ENCODE assay signal across 16 cellular contexts in genomic region chr16:66913081-66913480, GRCh38. TPM values are rescaled to one million over a fixed set of nuclear protein-coding genes. Genes with fewer than 3 reads are reported as not detected.
A peak's percentile ranks its signal among the peaks of the same experiment; 100 is the strongest.
DNase-seq lines count a peak whose midpoint lies in the region; ATAC-seq, FAIRE-seq and TF ChIP-seq lines count a peak whose summit lies in the region.
"Had no signal": no experiment of that assay in that cellular context is flagged by ENCODE, and none has a peak within 500 bp of the region (broad histone marks: within the 10 kb centered on the region; RNA-seq: fewer than 3 reads in every experiment).

No MANE protein-coding gene starts in this region.

- H3K4me1 ChIP-seq in SK-N-SH (ENCODE audit: control insufficient read depth in 1 of 2, insufficient read depth in 2 of 2, low read depth in 1 of 2, low read length in 1 of 2) (no peaks in the 10 kb centered on the region), H1 (replicated peaks in 1 of 4; ENCODE audit: control insufficient read depth in 3 of 4, insufficient read depth in 4 of 4, low read length in 3 of 4) (peaks cover 0 to 3% (median 0%) of the 10 kb centered on the region in 4 experiments; a peak in 1 of 7 replicates), neuronal stem cell (ENCODE audit: control insufficient read depth in 2 of 2, insufficient read depth in 1 of 2, low read depth in 1 of 2, low read length in 2 of 2) (peaks cover 0 to 10% of the 10 kb centered on the region in 2 donors)

- H2AK5ac ChIP-seq in H1 (ENCODE audit: low read depth, low read length) (no peak overlapping the region), neuronal stem cell (ENCODE audit: low read depth, low read length) (peak overlapping the region; percentile 31)

- H2BK15ac ChIP-seq in H1 (ENCODE audit: low read length) (no peak overlapping the region), neuronal stem cell (ENCODE audit: low read length) (no peak overlapping the region)

- H3K4me2 ChIP-seq in SK-N-SH (no peak overlapping the region), H1 (ENCODE audit: insufficient read depth in 1 of 2, low read depth in 2 of 2, low read length in 2 of 2) (no peak overlapping the region), neuronal stem cell (ENCODE audit: insufficient read depth, low read length, poor library complexity, severe bottlenecking) (no peak overlapping the region)
- H3K4me2 ChIP-seq: BLaER1 had no signal

- H2BK120ac ChIP-seq in H1 (replicated peaks; ENCODE audit: low read depth, low read length) (no peak overlapping the region), neuronal stem cell (ENCODE audit: low read depth, low read length) (no peak overlapping the region)

- H3K27ac Mint-ChIP-seq in stimulated activated naive B cell treated with anti-CD40 and anti-IgM and Interleukin-4, amounts not matched to agents 10 μg/mL and 1 μg/mL and 100 μg/mL, for 72 hours, result no peak overlapping the region
- H3K27ac Mint-ChIP-seq in stimulated activated memory B cell treated with anti-CD40 and anti-IgM and Interleukin-4, amounts not matched to agents 10 μg/mL and 1 μg/mL and 100 μg/mL, for 72 hours, result no peak overlapping the region
- H3K27ac Mint-ChIP-seq: IgD-negative memory B cell had no signal

- H2AFZ ChIP-seq in SK-N-SH (ENCODE audit: low read depth) (no peak overlapping the region), H1 (ENCODE audit: low read length) (no peak overlapping the region), neuronal stem cell (ENCODE audit: low read length) (no peak overlapping the region)

- WGBS in SK-N-SH (ENCODE audit: low lambda C conversion rate), result 67% methylated on average over 6 of the region's 10 CpGs
- WGBS in H1 (ENCODE audit: extremely low coverage in 1 of 2, insufficient coverage in 1 of 2, insufficient read length in 1 of 2, insufficient replicate concordance in 2 of 2, low coverage in 1 of 2, low lambda C conversion rate in 2 of 2, missing lambda C conversion rate in 1 of 2), 2 experiments, result 67% methylated on average over 10 of the region's 10 CpGs; no CpG with 5 or more reads in 1 of the 2 experiments
- no CpG with 5 or more reads among the region's 10 CpGs for whole genome bisulfite sequencing in neuronal stem cell (ENCODE audit: extremely low coverage in 2 of 2, insufficient read length in 2 of 2, insufficient replicate concordance in 1 of 2), 2 donors

- POLR2A ChIA-PET in SK-N-SH (lab: Yijun Ruan, JAX), result interaction anchor here (0.7 kb wide), 1 partner anchor 716 kb away, joined by 3 read pairs; no protein-coding TSS in a partner anchor
- POLR2A ChIA-PET in H1 (lab: Charles Lee; ENCODE audit: partially characterized antibody), result interaction anchor here (0.7 to 1.0 kb wide), 2 partner anchors 17 to 104 kb away, joined by 3 read pairs; no protein-coding TSS in a partner anchor

- TF ChIP-seq EP300 in SK-N-SH (IDR thresholded peaks at IDR 0.05; ENCODE audit: borderline replicate concordance in 1 of 2, low read depth in 1 of 2, low read length in 1 of 2), result no peak
- no peak for TF ChIP-seq EP300 in H1 (IDR thresholded peaks at IDR 0.05; ENCODE audit: borderline replicate concordance in 1 of 2, low read depth in 2 of 2, low read length in 2 of 2)

- H4K20me1 ChIP-seq in SK-N-SH (ENCODE audit: insufficient read depth), result no peaks in the 10 kb centered on the region
- H4K20me1 ChIP-seq in H1 (replicated peaks in 1 of 2; ENCODE audit: control insufficient read depth in 1 of 2, insufficient read depth in 2 of 2, low read length in 2 of 2), result peaks cover 0 to 5% of the 10 kb centered on the region in 2 experiments
- H4K20me1 ChIP-seq: BLaER1 had no signal

- H3K9me3 ChIP-seq in SK-N-SH (no peaks in the 10 kb centered on the region), H1 (ENCODE audit: insufficient read depth in 2 of 2, low read depth in 1 of 2, low read length in 1 of 2) (no peaks in the 10 kb centered on the region), neuronal stem cell (replicated peaks in 1 of 2; ENCODE audit: control insufficient read depth in 2 of 2, insufficient read depth in 1 of 2, low read depth in 1 of 2, low read length in 2 of 2) (peaks cover 0 to 1% of the 10 kb centered on the region in 2 donors)
- H3K9me3 ChIP-seq: BLaER1 had no signal

- H3K14ac ChIP-seq in H1 (ENCODE audit: insufficient read length) (no peak overlapping the region), neuronal stem cell (ENCODE audit: low read length) (peak overlapping the region; percentile 63)

- no peak overlapping the region for H3K4ac ChIP-seq in H1 (replicated peaks; ENCODE audit: insufficient read length, low read depth, low read length)
- no peak overlapping the region for H3K4ac ChIP-seq in neuronal stem cell (ENCODE audit: low read length)

- H3K27me3 Mint-ChIP-seq in stimulated activated naive B cell treated with anti-CD40 and anti-IgM and Interleukin-4, amounts not matched to agents 10 μg/mL and 1 μg/mL and 100 μg/mL, for 72 hours, result peaks cover 17 to 31% of the 10 kb centered on the region in 2 donors
- peaks cover 39% of the 10 kb centered on the region for H3K27me3 Mint-ChIP-seq in stimulated activated memory B cell treated with anti-CD40 and anti-IgM and Interleukin-4, amounts not matched to agents 10 μg/mL and 1 μg/mL and 100 μg/mL, for 72 hours

- H2BK20ac ChIP-seq in H1 (ENCODE audit: low read length), result no peak overlapping the region

- ATAC-seq in SK-N-SH treated with all-trans-retinoic acid at 6 μM for 48 hours, result no peak
- ATAC-seq in stimulated activated naive B cell treated with anti-CD40 and anti-IgM and Interleukin-4, amounts not matched to agents 10 μg/mL and 1 μg/mL and 100 μg/mL, for 72 hours (replicated peaks), result no peak
- ATAC-seq in stimulated activated memory B cell treated with anti-CD40 and anti-IgM and Interleukin-4, amounts not matched to agents 10 μg/mL and 1 μg/mL and 100 μg/mL, for 72 hours, result no peak

- no peak overlapping the region for H4K5ac ChIP-seq in H1 (ENCODE audit: insufficient read length, low read depth, low read length)

- H2BK5ac ChIP-seq in H1 (ENCODE audit: low read depth, low read length) (no peak overlapping the region), neuronal stem cell (ENCODE audit: low read length) (no peak overlapping the region)

- H3K79me1 ChIP-seq in H1 (ENCODE audit: low read depth, low read length), result no peaks in the 10 kb centered on the region
- no peaks in the 10 kb centered on the region for H3K79me1 ChIP-seq in neuronal stem cell (ENCODE audit: low read depth, low read length)

- DNase-seq in SK-N-SH (no peak), H1 (ENCODE audit: low read depth in 1 of 2, low spot score in 2 of 2) (peak in 1 of 2 experiments; percentile 74), neuronal stem cell (ENCODE audit: low spot score) (no peak)
- DNase-seq in stimulated activated naive B cell treated with anti-CD40 and anti-IgM and Interleukin-4, amounts not matched to agents 10 μg/mL and 1 μg/mL and 100 μg/mL, for 72 hours, result no peak
- DNase-seq: HCEC 1CT, NCI-H1417 treated with DMSO at 0.1 percent for 48 hours, NCI-H2029 treated with DMSO at 0.1 percent for 48 hours, NCI-H510A treated with DMSO at 0.1 percent for 48 hours had no signal

- H3F3A ChIP-seq in SK-N-SH (replicated peaks; ENCODE audit: insufficient read depth), result no peaks in the 10 kb centered on the region

- no peak for TF ChIP-seq POLR2A in H1 (IDR thresholded peaks at IDR 0.05; ENCODE audit: control extremely low read depth in 1 of 2, low read depth in 2 of 2, low read length in 2 of 2)

- no peak overlapping the region for H3K56ac ChIP-seq in H1 (replicated peaks; ENCODE audit: insufficient read length, low read depth, low read length)

- no peak overlapping the region for H2BK12ac ChIP-seq in H1 (ENCODE audit: low read depth, low read length)
- no peak overlapping the region for H2BK12ac ChIP-seq in neuronal stem cell (ENCODE audit: low read length)

- H3K4me3 ChIP-seq in SK-N-SH (ENCODE audit: low read depth in 2 of 2, low read length in 1 of 2), result no peak overlapping the region
- H3K4me3 ChIP-seq in H1 (ENCODE audit: extremely low read depth in 1 of 4, insufficient read depth in 2 of 4, low read depth in 3 of 4, low read length in 4 of 4), result no peak overlapping the region
- no peak overlapping the region for H3K4me3 ChIP-seq in neuronal stem cell (ENCODE audit: low read length in 2 of 2)
- H3K4me3 ChIP-seq: BLaER1 had no signal

- no peaks in the 10 kb centered on the region for H3K4me1 Mint-ChIP-seq in stimulated activated naive B cell treated with anti-CD40 and anti-IgM and Interleukin-4, amounts not matched to agents 10 μg/mL and 1 μg/mL and 100 μg/mL, for 72 hours
- no peaks in the 10 kb centered on the region for H3K4me1 Mint-ChIP-seq in stimulated activated memory B cell treated with anti-CD40 and anti-IgM and Interleukin-4, amounts not matched to agents 10 μg/mL and 1 μg/mL and 100 μg/mL, for 72 hours
- H3K4me1 Mint-ChIP-seq: IgD-negative memory B cell had no signal

- no peaks in the 10 kb centered on the region for H3K79me2 ChIP-seq in SK-N-SH (ENCODE audit: insufficient read depth)
- no peaks in the 10 kb centered on the region for H3K79me2 ChIP-seq in H1 (ENCODE audit: control insufficient read depth in 1 of 2, insufficient read depth in 2 of 2, low read length in 2 of 2)

- H3K23ac ChIP-seq in H1 (ENCODE audit: insufficient read length) (no peak overlapping the region), neuronal stem cell (ENCODE audit: low read depth, low read length, poor library complexity) (no peak overlapping the region)

- no peaks in the 10 kb centered on the region for H3K36me3 Mint-ChIP-seq in stimulated activated naive B cell treated with anti-CD40 and anti-IgM and Interleukin-4, amounts not matched to agents 10 μg/mL and 1 μg/mL and 100 μg/mL, for 72 hours
- no peaks in the 10 kb centered on the region for H3K36me3 Mint-ChIP-seq in stimulated activated memory B cell treated with anti-CD40 and anti-IgM and Interleukin-4, amounts not matched to agents 10 μg/mL and 1 μg/mL and 100 μg/mL, for 72 hours
- H3K36me3 Mint-ChIP-seq: IgD-negative memory B cell had no signal

- H4K8ac ChIP-seq in H1 (ENCODE audit: extremely low read depth, insufficient read depth, low read length) (no peak overlapping the region; the same call in 1 of the 2 replicates), neuronal stem cell (ENCODE audit: low read depth, low read length) (no peak overlapping the region)

- TF ChIP-seq RAD21 in SK-N-SH (IDR thresholded peaks at IDR 0.05; ENCODE audit: low read length) (no peak), H1 (IDR thresholded peaks at IDR 0.05 in 1 of 2, conservative IDR thresholded peaks at IDR 0.05 in 1 of 2; ENCODE audit: low read depth in 2 of 2, low read length in 2 of 2) (no peak)

- no peak for FAIRE-seq in H1 (lab: Jason Lieb, UNC)
- FAIRE-seq: GM12891 had no signal

- H3K27me3 ChIP-seq in SK-N-SH (ENCODE audit: insufficient read depth) (no peaks in the 10 kb centered on the region), H1 (replicated peaks in 1 of 4; ENCODE audit: control insufficient read depth in 3 of 4, extremely low read depth in 1 of 4, insufficient read depth in 3 of 4, low read length in 3 of 4) (no peaks in the 10 kb centered on the region; a peak in 2 of 7 replicates), neuronal stem cell (ENCODE audit: control insufficient read depth in 3 of 3, insufficient read depth in 3 of 3, low read depth in 1 of 3, low read length in 3 of 3) (peaks cover 0 to 37% (median 0%) of the 10 kb centered on the region in 3 experiments)
- H3K27me3 ChIP-seq: BLaER1 had no signal

- TF ChIP-seq CTCF in SK-N-SH (IDR thresholded peaks at IDR 0.05), result no peak
- TF ChIP-seq CTCF in H1 (IDR thresholded peaks at IDR 0.05; ENCODE audit: control extremely low read depth in 1 of 3, insufficient read depth in 1 of 3, low read depth in 1 of 3, low read length in 3 of 3), result peak in 1 of 3 experiments; percentile 50; a peak in 1 of 4 replicates

- no peak overlapping the region for H3K4me3 Mint-ChIP-seq in stimulated activated naive B cell treated with anti-CD40 and anti-IgM and Interleukin-4, amounts not matched to agents 10 μg/mL and 1 μg/mL and 100 μg/mL, for 72 hours
- no peak overlapping the region for H3K4me3 Mint-ChIP-seq in stimulated activated memory B cell treated with anti-CD40 and anti-IgM and Interleukin-4, amounts not matched to agents 10 μg/mL and 1 μg/mL and 100 μg/mL, for 72 hours
- H3K4me3 Mint-ChIP-seq: IgD-negative memory B cell had no signal

- H3K9me3 Mint-ChIP-seq in stimulated activated naive B cell treated with anti-CD40 and anti-IgM and Interleukin-4, amounts not matched to agents 10 μg/mL and 1 μg/mL and 100 μg/mL, for 72 hours, result no peaks in the 10 kb centered on the region
- no peaks in the 10 kb centered on the region for H3K9me3 Mint-ChIP-seq in stimulated activated memory B cell treated with anti-CD40 and anti-IgM and Interleukin-4, amounts not matched to agents 10 μg/mL and 1 μg/mL and 100 μg/mL, for 72 hours
- H3K9me3 Mint-ChIP-seq: IgD-negative memory B cell had no signal

- H3K27ac ChIP-seq in SK-N-SH (ENCODE audit: low read depth in 2 of 2, low read length in 1 of 2) (no peak overlapping the region), H1 (ENCODE audit: low read depth, low read length) (no peak overlapping the region), neuronal stem cell (replicated peaks; ENCODE audit: low read length) (no peak overlapping the region)
- H3K27ac ChIP-seq: 22Rv1, BLaER1 had no signal

- H3K9ac ChIP-seq in SK-N-SH (no peak overlapping the region), H1 (replicated peaks in 1 of 4; ENCODE audit: extremely low read depth in 1 of 4, low read depth in 3 of 4, low read length in 3 of 4) (no peak overlapping the region), neuronal stem cell (ENCODE audit: low read depth, low read length, poor library complexity) (no peak overlapping the region)
- H3K9ac ChIP-seq: BLaER1 had no signal

- H3K18ac ChIP-seq in H1 (ENCODE audit: extremely low read depth, low read length) (no peak overlapping the region), neuronal stem cell (ENCODE audit: low read length) (no peak overlapping the region)

- H3K9me2 ChIP-seq in SK-N-SH, result no peaks in the 10 kb centered on the region

- H3K36me3 ChIP-seq in SK-N-SH (replicated peaks in 1 of 2; ENCODE audit: control insufficient read depth in 1 of 2, insufficient read depth in 2 of 2, low read length in 1 of 2), result no peaks in the 10 kb centered on the region
- no peaks in the 10 kb centered on the region for H3K36me3 ChIP-seq in H1 (ENCODE audit: control insufficient read depth in 2 of 4, insufficient read depth in 4 of 4, low read length in 3 of 4)
- no peaks in the 10 kb centered on the region for H3K36me3 ChIP-seq in neuronal stem cell (replicated peaks in 1 of 2; ENCODE audit: control insufficient read depth in 2 of 2, insufficient read depth in 2 of 2, low read length in 2 of 2)
- H3K36me3 ChIP-seq: BLaER1 had no signal

- H3K23me2 ChIP-seq in H1 (ENCODE audit: low read depth, low read length), result peaks cover 3% of the 10 kb centered on the region; the same call in 1 of the 2 replicates

- CTCF ChIA-PET in SK-N-SH (lab: Yijun Ruan, JAX), result interaction anchor here (0.7 to 5.7 kb wide), 6 partner anchors 13 to 257 kb away, joined by 3 to 40 read pairs (median 3); partner anchors contain the start of genes CES3, NOL3 and RRAD
- CTCF ChIA-PET in H1 (lab: Charles Lee; ENCODE audit: partially characterized antibody), result interaction anchor here (0.7 to 42.0 kb wide), 9 partner anchors 3 to 377 kb away, joined by 3 to 1009 read pairs (median 4); partner anchors contain the start of genes CDH16, CES3, PDP2 and RRAD

- H4K91ac ChIP-seq in H1 (replicated peaks; ENCODE audit: insufficient read length, low read length), result no peak overlapping the region
- no peak overlapping the region for H4K91ac ChIP-seq in neuronal stem cell (ENCODE audit: low read depth, low read length, poor library complexity)

RNA-seq across cellular contexts. Expression of gene CDH16, which starts 5.6 kb away (rescaled TPM):
- polyA plus RNA-seq in SK-N-SH (2012; rRNA removed) (not detected in 2 replicates), H1 (2011; rRNA removed) (not detected in 2 replicates)
- not detected in 2 replicates for polyA plus RNA-seq in SK-N-SH (2012; cell fraction: cytosol; rRNA removed)
- 0.02 TPM in 1 of 2 replicates, not detected in the other for polyA plus RNA-seq in SK-N-SH (2012; cell fraction: nucleus; rRNA removed)
- total RNA-seq in H1 (2021; fragmentation: NEBNext Ultra II Directional; extraction: Animal tissue kit (Norgen Biotek cat#: 25700)), result not detected in 2 replicates
- polyA plus RNA-seq in H1 (2011; cell fraction: cytosol; rRNA removed), result not detected
- polyA plus RNA-seq in H1 (2011; cell fraction: nucleus; rRNA removed), result not detected
- polyA plus RNA-seq in H1 (2012, experiment 1 of 2), result not detected in 4 replicates
- not detected for polyA plus RNA-seq in H1 (2012, experiment 2 of 2)
- polyA plus RNA-seq in H1 (2013, experiment 1 of 2), result not detected
- not detected for polyA plus RNA-seq in H1 (2013, experiment 2 of 2)
- not detected in 2 replicates for polyA minus RNA-seq in H1 (2011; rRNA and poly(A)+ RNA removed)
- polyA minus RNA-seq in H1 (2011; cell fraction: cytosol; rRNA and poly(A)+ RNA removed), result not detected
- not detected for polyA minus RNA-seq in H1 (2011; cell fraction: nucleus; rRNA and poly(A)+ RNA removed)
- polyA plus RNA-seq in neuronal stem cell (2013, experiment 1 of 2), result not detected
- polyA plus RNA-seq in neuronal stem cell (2013, experiment 2 of 2), result not detected
- total RNA-seq: HT-29, RPMI7951 had no signal
- polyA plus RNA-seq: IgD-negative memory B cell had no signal

RNA-seq across cellular contexts. Expression of gene RRAD, which starts 12.3 kb away (rescaled TPM):
- 9.3 and 11.7 TPM in 2 replicates for polyA plus RNA-seq in SK-N-SH (2012; rRNA removed)
- polyA plus RNA-seq in SK-N-SH (2012; cell fraction: cytosol; rRNA removed), result 3.5 and 5.2 TPM in 2 replicates
- polyA plus RNA-seq in SK-N-SH (2012; cell fraction: nucleus; rRNA removed), result 16.5 and 22.1 TPM in 2 replicates
- total RNA-seq in H1 (2021; fragmentation: NEBNext Ultra II Directional; extraction: Animal tissue kit (Norgen Biotek cat#: 25700)), result not detected in 2 replicates
- polyA plus RNA-seq in H1 (2011; rRNA removed), result 0.08 and 0.17 TPM in 2 replicates
- 0.26 TPM for polyA plus RNA-seq in H1 (2011; cell fraction: cytosol; rRNA removed)
- polyA plus RNA-seq in H1 (2011; cell fraction: nucleus; rRNA removed), result 0.57 TPM
- polyA plus RNA-seq in H1 (2012, experiment 1 of 2), result 0.16 to 0.83 TPM (median 0.18 TPM) in 3 of 4 replicates, not detected in the other
- polyA plus RNA-seq in H1 (2012, experiment 2 of 2), result 0.16 TPM
- polyA plus RNA-seq in H1 (2013, experiment 1 of 2), result 0.08 TPM
- 0.09 TPM for polyA plus RNA-seq in H1 (2013, experiment 2 of 2)
- polyA minus RNA-seq in H1 (2011; rRNA and poly(A)+ RNA removed), result not detected in 2 replicates
- not detected for polyA minus RNA-seq in H1 (2011; cell fraction: cytosol; rRNA and poly(A)+ RNA removed)
- polyA minus RNA-seq in H1 (2011; cell fraction: nucleus; rRNA and poly(A)+ RNA removed), result not detected
- 0.32 TPM for polyA plus RNA-seq in neuronal stem cell (2013, experiment 1 of 2)
- polyA plus RNA-seq in neuronal stem cell (2013, experiment 2 of 2), result 0.30 TPM
- polyA plus RNA-seq: IgD-negative memory B cell had no signal

RNA-seq across cellular contexts. Expression of gene CIAO2B, which starts 21.1 kb away (rescaled TPM):
- 577 and 665 TPM in 2 replicates for polyA plus RNA-seq in SK-N-SH (2012; rRNA removed)
- 393 and 468 TPM in 2 replicates for polyA plus RNA-seq in SK-N-SH (2012; cell fraction: cytosol; rRNA removed)
- polyA plus RNA-seq in SK-N-SH (2012; cell fraction: nucleus; rRNA removed), result 306 and 310 TPM in 2 replicates
- total RNA-seq in H1 (2021; fragmentation: NEBNext Ultra II Directional; extraction: Animal tissue kit (Norgen Biotek cat#: 25700)), result 65.6 and 71.3 TPM in 2 replicates
- polyA plus RNA-seq in H1 (2011; rRNA removed), result 248 and 256 TPM in 2 replicates
- polyA plus RNA-seq in H1 (2011; cell fraction: cytosol; rRNA removed), result 191 TPM
- 156 TPM for polyA plus RNA-seq in H1 (2011; cell fraction: nucleus; rRNA removed)
- 67.2 to 137 TPM (median 134 TPM) in 4 replicates for polyA plus RNA-seq in H1 (2012, experiment 1 of 2)
- 152 TPM for polyA plus RNA-seq in H1 (2012, experiment 2 of 2)
- polyA plus RNA-seq in H1 (2013, experiment 1 of 2), result 82.5 TPM
- 88.9 TPM for polyA plus RNA-seq in H1 (2013, experiment 2 of 2)
- polyA minus RNA-seq in H1 (2011; rRNA and poly(A)+ RNA removed), result 69.6 and 94.4 TPM in 2 replicates
- polyA minus RNA-seq in H1 (2011; cell fraction: cytosol; rRNA and poly(A)+ RNA removed), result 53.9 TPM
- polyA minus RNA-seq in H1 (2011; cell fraction: nucleus; rRNA and poly(A)+ RNA removed), result 28.7 TPM
- 93.4 TPM for polyA plus RNA-seq in neuronal stem cell (2013, experiment 1 of 2)
- polyA plus RNA-seq in neuronal stem cell (2013, experiment 2 of 2), result 91.2 TPM

RNA-seq across cellular contexts. Expression of gene CES2, which starts 22.2 kb away (rescaled TPM):
- 33.1 and 37.8 TPM in 2 replicates for polyA plus RNA-seq in SK-N-SH (2012; rRNA removed)
- 17.4 and 23.3 TPM in 2 replicates for polyA plus RNA-seq in SK-N-SH (2012; cell fraction: cytosol; rRNA removed)
- 49.6 and 54.5 TPM in 2 replicates for polyA plus RNA-seq in SK-N-SH (2012; cell fraction: nucleus; rRNA removed)
- total RNA-seq in H1 (2021; fragmentation: NEBNext Ultra II Directional; extraction: Animal tissue kit (Norgen Biotek cat#: 25700)), result 14.4 and 14.7 TPM in 2 replicates
- 8.6 and 16.8 TPM in 2 replicates for polyA plus RNA-seq in H1 (2011; rRNA removed)
- 12.2 TPM for polyA plus RNA-seq in H1 (2011; cell fraction: cytosol; rRNA removed)
- polyA plus RNA-seq in H1 (2011; cell fraction: nucleus; rRNA removed), result 34.5 TPM
- polyA plus RNA-seq in H1 (2012, experiment 1 of 2), result 12.3 to 15.9 TPM (median 14.2 TPM) in 4 replicates
- polyA plus RNA-seq in H1 (2012, experiment 2 of 2), result 10.4 TPM
- 14.2 TPM for polyA plus RNA-seq in H1 (2013, experiment 1 of 2)
- 12.1 TPM for polyA plus RNA-seq in H1 (2013, experiment 2 of 2)
- polyA minus RNA-seq in H1 (2011; rRNA and poly(A)+ RNA removed), result 16.0 and 19.1 TPM in 2 replicates
- 9.0 TPM for polyA minus RNA-seq in H1 (2011; cell fraction: cytosol; rRNA and poly(A)+ RNA removed)
- 33.8 TPM for polyA minus RNA-seq in H1 (2011; cell fraction: nucleus; rRNA and poly(A)+ RNA removed)
- polyA plus RNA-seq in neuronal stem cell (2013, experiment 1 of 2), result 14.6 TPM
- 15.0 TPM for polyA plus RNA-seq in neuronal stem cell (2013, experiment 2 of 2)

RNA-seq across cellular contexts. Expression of gene PDP2, which starts 32.8 kb away (rescaled TPM):
- polyA plus RNA-seq in SK-N-SH (2012; rRNA removed) (4.7 and 7.3 TPM in 2 replicates), H1 (2011; rRNA removed) (10.1 and 11.7 TPM in 2 replicates)
- 3.8 and 4.9 TPM in 2 replicates for polyA plus RNA-seq in SK-N-SH (2012; cell fraction: cytosol; rRNA removed)
- 9.4 and 10.9 TPM in 2 replicates for polyA plus RNA-seq in SK-N-SH (2012; cell fraction: nucleus; rRNA removed)
- 36.0 and 36.5 TPM in 2 replicates for total RNA-seq in H1 (2021; fragmentation: NEBNext Ultra II Directional; extraction: Animal tissue kit (Norgen Biotek cat#: 25700))
- polyA plus RNA-seq in H1 (2011; cell fraction: cytosol; rRNA removed), result 15.6 TPM
- polyA plus RNA-seq in H1 (2011; cell fraction: nucleus; rRNA removed), result 20.5 TPM
- 10.6 to 16.3 TPM (median 15.7 TPM) in 4 replicates for polyA plus RNA-seq in H1 (2012, experiment 1 of 2)
- polyA plus RNA-seq in H1 (2012, experiment 2 of 2), result 14.4 TPM
- polyA plus RNA-seq in H1 (2013, experiment 1 of 2), result 13.5 TPM
- polyA plus RNA-seq in H1 (2013, experiment 2 of 2), result 12.7 TPM
- polyA minus RNA-seq in H1 (2011; rRNA and poly(A)+ RNA removed), result 97.6 and 123 TPM in 2 replicates
- polyA minus RNA-seq in H1 (2011; cell fraction: cytosol; rRNA and poly(A)+ RNA removed), result 19.5 TPM
- polyA minus RNA-seq in H1 (2011; cell fraction: nucleus; rRNA and poly(A)+ RNA removed), result 28.7 TPM
- polyA plus RNA-seq in neuronal stem cell (2013, experiment 1 of 2), result 8.3 TPM
- 8.8 TPM for polyA plus RNA-seq in neuronal stem cell (2013, experiment 2 of 2)

Comparison
In these comparisons a context has a peak if more than half of its experiments do, and no peak if none do; other contexts are left out.
1. Of the 17 proteins assayed by ChIP-seq in both H1 and SK-N-SH: peak only in H1: MAX and TCF12; only in SK-N-SH: none; in both: none; in neither: 13; mixed calls (peak in some experiments, not most) for 2.